In the genomic region with DNA sequence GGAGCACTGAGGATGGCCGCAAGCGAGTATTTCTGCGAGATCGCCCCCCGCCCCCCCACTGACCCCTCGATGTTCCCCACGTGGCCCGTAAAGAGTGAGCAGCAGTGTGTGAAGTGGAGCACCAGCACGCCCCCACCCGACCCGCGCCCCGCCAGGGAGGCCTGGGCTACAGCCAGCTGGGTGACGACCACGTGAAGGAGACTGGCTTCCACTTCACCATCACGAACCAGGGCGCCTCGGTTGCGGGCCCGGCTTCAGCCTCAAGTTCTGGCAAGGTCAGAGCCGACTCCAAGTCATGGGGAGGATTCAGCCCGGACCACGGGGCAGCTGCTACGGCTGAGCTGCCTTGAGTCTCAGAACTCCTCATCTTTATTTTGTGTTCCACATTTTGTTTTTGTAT, we compare ENCODE assay signal across 1 cellular context.
TF ChIP-seq lines count a peak whose summit lies in the region.

No MANE protein-coding gene starts in this region.

TF ChIP-seq in HepG2, 621 proteins besides CTCF, POLR2A, EP300 and RAD21:
- TF ChIP-seq, protein P1, sequence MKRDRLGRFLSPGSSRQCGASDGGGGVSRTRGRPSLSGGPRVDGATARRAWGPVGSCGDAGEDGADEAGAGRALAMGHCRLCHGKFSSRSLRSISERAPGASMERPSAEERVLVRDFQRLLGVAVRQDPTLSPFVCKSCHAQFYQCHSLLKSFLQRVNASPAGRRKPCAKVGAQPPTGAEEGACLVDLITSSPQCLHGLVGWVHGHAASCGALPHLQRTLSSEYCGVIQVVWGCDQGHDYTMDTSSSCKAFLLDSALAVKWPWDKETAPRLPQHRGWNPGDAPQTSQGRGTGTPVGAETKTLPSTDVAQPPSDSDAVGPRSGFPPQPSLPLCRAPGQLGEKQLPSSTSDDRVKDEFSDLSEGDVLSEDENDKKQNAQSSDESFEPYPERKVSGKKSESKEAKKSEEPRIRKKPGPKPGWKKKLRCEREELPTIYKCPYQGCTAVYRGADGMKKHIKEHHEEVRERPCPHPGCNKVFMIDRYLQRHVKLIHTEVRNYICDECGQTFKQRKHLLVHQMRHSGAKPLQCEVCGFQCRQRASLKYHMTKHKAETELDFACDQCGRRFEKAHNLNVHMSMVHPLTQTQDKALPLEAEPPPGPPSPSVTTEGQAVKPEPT (CRISPR knock-in tag; IDR thresholded peaks at IDR 0.05; ENCODE audit: low read depth), result no peak
- TF ChIP-seq, protein P2, sequence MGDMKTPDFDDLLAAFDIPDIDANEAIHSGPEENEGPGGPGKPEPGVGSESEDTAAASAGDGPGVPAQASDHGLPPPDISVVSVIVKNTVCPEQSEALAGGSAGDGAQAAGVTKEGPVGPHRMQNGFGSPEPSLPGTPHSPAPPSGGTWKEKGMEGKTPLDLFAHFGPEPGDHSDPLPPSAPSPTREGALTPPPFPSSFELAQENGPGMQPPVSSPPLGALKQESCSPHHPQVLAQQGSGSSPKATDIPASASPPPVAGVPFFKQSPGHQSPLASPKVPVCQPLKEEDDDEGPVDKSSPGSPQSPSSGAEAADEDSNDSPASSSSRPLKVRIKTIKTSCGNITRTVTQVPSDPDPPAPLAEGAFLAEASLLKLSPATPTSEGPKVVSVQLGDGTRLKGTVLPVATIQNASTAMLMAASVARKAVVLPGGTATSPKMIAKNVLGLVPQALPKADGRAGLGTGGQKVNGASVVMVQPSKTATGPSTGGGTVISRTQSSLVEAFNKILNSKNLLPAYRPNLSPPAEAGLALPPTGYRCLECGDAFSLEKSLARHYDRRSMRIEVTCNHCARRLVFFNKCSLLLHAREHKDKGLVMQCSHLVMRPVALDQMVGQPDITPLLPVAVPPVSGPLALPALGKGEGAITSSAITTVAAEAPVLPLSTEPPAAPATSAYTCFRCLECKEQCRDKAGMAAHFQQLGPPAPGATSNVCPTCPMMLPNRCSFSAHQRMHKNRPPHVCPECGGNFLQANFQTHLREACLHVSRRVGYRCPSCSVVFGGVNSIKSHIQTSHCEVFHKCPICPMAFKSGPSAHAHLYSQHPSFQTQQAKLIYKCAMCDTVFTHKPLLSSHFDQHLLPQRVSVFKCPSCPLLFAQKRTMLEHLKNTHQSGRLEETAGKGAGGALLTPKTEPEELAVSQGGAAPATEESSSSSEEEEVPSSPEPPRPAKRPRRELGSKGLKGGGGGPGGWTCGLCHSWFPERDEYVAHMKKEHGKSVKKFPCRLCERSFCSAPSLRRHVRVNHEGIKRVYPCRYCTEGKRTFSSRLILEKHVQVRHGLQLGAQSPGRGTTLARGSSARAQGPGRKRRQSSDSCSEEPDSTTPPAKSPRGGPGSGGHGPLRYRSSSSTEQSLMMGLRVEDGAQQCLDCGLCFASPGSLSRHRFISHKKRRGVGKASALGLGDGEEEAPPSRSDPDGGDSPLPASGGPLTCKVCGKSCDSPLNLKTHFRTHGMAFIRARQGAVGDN (CRISPR knock-in tag; IDR thresholded peaks at IDR 0.05), result peak; percentile 9; the same call in 1 of the 2 replicates
- TF ChIP-seq, protein P3, sequence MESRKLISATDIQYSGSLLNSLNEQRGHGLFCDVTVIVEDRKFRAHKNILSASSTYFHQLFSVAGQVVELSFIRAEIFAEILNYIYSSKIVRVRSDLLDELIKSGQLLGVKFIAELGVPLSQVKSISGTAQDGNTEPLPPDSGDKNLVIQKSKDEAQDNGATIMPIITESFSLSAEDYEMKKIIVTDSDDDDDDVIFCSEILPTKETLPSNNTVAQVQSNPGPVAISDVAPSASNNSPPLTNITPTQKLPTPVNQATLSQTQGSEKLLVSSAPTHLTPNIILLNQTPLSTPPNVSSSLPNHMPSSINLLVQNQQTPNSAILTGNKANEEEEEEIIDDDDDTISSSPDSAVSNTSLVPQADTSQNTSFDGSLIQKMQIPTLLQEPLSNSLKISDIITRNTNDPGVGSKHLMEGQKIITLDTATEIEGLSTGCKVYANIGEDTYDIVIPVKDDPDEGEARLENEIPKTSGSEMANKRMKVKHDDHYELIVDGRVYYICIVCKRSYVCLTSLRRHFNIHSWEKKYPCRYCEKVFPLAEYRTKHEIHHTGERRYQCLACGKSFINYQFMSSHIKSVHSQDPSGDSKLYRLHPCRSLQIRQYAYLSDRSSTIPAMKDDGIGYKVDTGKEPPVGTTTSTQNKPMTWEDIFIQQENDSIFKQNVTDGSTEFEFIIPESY (CRISPR knock-in tag; IDR thresholded peaks at IDR 0.05), result peak; percentile 51; the same call in 1 of the 2 replicates
